In genomic region chr11:64355078-64355940, GRCh38 we compare ENCODE assay signal across 1 cellular context.
A peak's percentile ranks its signal among the peaks of the same experiment; 100 is the strongest.
TF ChIP-seq lines count a peak whose summit lies in the region.

No MANE protein-coding gene starts in this region.

TF ChIP-seq in K562, 482 proteins besides CTCF, POLR2A, EP300 and RAD21 (continued from another document and continues in another):
- TF ChIP-seq ATF3 (IDR thresholded peaks at IDR 0.05) (peak; percentile 90), ATF3 (CRISPR knock-in tag; conservative IDR thresholded peaks at IDR 0.05) (peak; percentile 81; the same call in 1 of the 2 replicates), SMC3 (conservative IDR thresholded peaks at IDR 0.05; ENCODE audit: insufficient read depth, low read depth, low read length) (peak; percentile 79), GABPB1 (CRISPR knock-in tag; IDR thresholded peaks at IDR 0.05) (no peak; the same call in 1 of the 2 replicates), GATAD2B (IDR thresholded peaks at IDR 0.05; ENCODE audit: borderline replicate concordance) (no peak; the same call in none of the 2 replicates), IRF2 (CRISPR knock-in tag; IDR thresholded peaks at IDR 0.05) (no peak), SNRNP70 (optimal IDR thresholded peaks at IDR 0.05; ENCODE audit: low read depth, low read length) (no peak), GABPA (tag; conservative IDR thresholded peaks at IDR 0.05; ENCODE audit: low read depth) (peak; percentile 52), MXD1 (CRISPR knock-in tag; IDR thresholded peaks at IDR 0.05; ENCODE audit: borderline replicate concordance, poor library complexity, severe bottlenecking) (no peak), PRPF4 (IDR thresholded peaks at IDR 0.05; ENCODE audit: insufficient read depth, low read depth, low read length, poor library complexity, severe bottlenecking) (no peak), ZNF217 (CRISPR knock-in tag; IDR thresholded peaks at IDR 0.05) (no peak), RNF2 (IDR thresholded peaks at IDR 0.05) (peak; percentile 37; the same call in 1 of the 2 replicates), ETV5 (CRISPR knock-in tag; IDR thresholded peaks at IDR 0.05; ENCODE audit: low read depth) (no peak; the same call in 1 of the 2 replicates), CUX1 (CRISPR knock-in tag; IDR thresholded peaks at IDR 0.05) (no peak), ZNF274 (IDR thresholded peaks at IDR 0.05; ENCODE audit: borderline replicate concordance, low read depth, low read length) (no peak), NR2C1 (IDR thresholded peaks at IDR 0.05) (peak; percentile 82), NR2C1 (tag; IDR thresholded peaks at IDR 0.05) (peak; percentile 70), ZNF785 (CRISPR knock-in tag; IDR thresholded peaks at IDR 0.05) (no peak), ZNF41 (CRISPR knock-in tag; conservative IDR thresholded peaks at IDR 0.05) (no peak), NFXL1 (CRISPR knock-in tag; IDR thresholded peaks at IDR 0.05) (no peak), MAX (CRISPR knock-in tag; IDR thresholded peaks at IDR 0.05) (peak; percentile 75; the same call in 1 of the 2 replicates), NFRKB (IDR thresholded peaks at IDR 0.05; ENCODE audit: low read depth) (no peak), RBM14 (IDR thresholded peaks at IDR 0.05; ENCODE audit: borderline replicate concordance, insufficient read depth, low read depth, low read length) (no peak), E2F3 (CRISPR knock-in tag; IDR thresholded peaks at IDR 0.05) (no peak), HDAC1 (IDR thresholded peaks at IDR 0.05) (peak in 1 of 2 experiments; percentile 80; a peak in 2 of 4 replicates), CEBPZ (IDR thresholded peaks at IDR 0.05; ENCODE audit: borderline replicate concordance, low read depth, low read length) (no peak), ARID2 (IDR thresholded peaks at IDR 0.05) (peak; percentile 68; the same call in 1 of the 2 replicates), ZNF212 (CRISPR knock-in tag; IDR thresholded peaks at IDR 0.05) (no peak), EGR1 (conservative IDR thresholded peaks at IDR 0.05) (no peak), E2F1 (CRISPR knock-in tag; IDR thresholded peaks at IDR 0.05) (no peak), FOXP1 (CRISPR knock-in tag; IDR thresholded peaks at IDR 0.05) (peak; percentile 77; the same call in 1 of the 2 replicates), SOX6 (IDR thresholded peaks at IDR 0.05) (peak; percentile 54; the same call in 1 of the 2 replicates), FOS (IDR thresholded peaks at IDR 0.05; ENCODE audit: extremely low read depth, insufficient read length) (peak; percentile 3), SAFB2 (IDR thresholded peaks at IDR 0.05; ENCODE audit: borderline replicate concordance, low read depth, low read length, severe bottlenecking) (no peak), ZNF740 (CRISPR knock-in tag; IDR thresholded peaks at IDR 0.05) (peak; percentile 22), ZNF740 (tag; IDR thresholded peaks at IDR 0.05) (peak in 1 of 2 experiments; percentile 26; a peak in 1 of 4 replicates), MYC (IDR thresholded peaks at IDR 0.05; ENCODE audit: low read depth, low read length) (peak; percentile 75; the same call in 1 of the 2 replicates), MYC (CRISPR knock-in tag; IDR thresholded peaks at IDR 0.05; ENCODE audit: borderline replicate concordance, low read depth) (no peak; the same call in 1 of the 2 replicates), SMARCA5 (IDR thresholded peaks at IDR 0.05) (peak; percentile 75), SPI1 (IDR thresholded peaks at IDR 0.05; ENCODE audit: borderline replicate concordance, low read depth, low read length) (peak; percentile 71; the same call in 1 of the 2 replicates), ADNP (tag; IDR thresholded peaks at IDR 0.05) (no peak; the same call in 1 of the 2 replicates), REST (CRISPR knock-in tag; IDR thresholded peaks at IDR 0.05; ENCODE audit: low read depth) (no peak), TFE3 (CRISPR knock-in tag; IDR thresholded peaks at IDR 0.05) (no peak), MAFF (IDR thresholded peaks at IDR 0.05; ENCODE audit: low read length) (no peak), ZC3H8 (IDR thresholded peaks at IDR 0.05) (0 out of 2 replicates have a peak, but pooled peaks have one; percentile 11), HMGXB4 (CRISPR knock-in tag; IDR thresholded peaks at IDR 0.05) (no peak)
